8 cellular contexts compared by ENCODE assay signal in genomic region chr1:202398439-202398838, GRCh38. TPM values are rescaled to one million over a fixed set of nuclear protein-coding genes. Genes with fewer than 3 reads are reported as not detected.
A peak's percentile ranks its signal among the peaks of the same experiment; 100 is the strongest.
DNase-seq lines count a peak whose midpoint lies in the region; ATAC-seq and TF ChIP-seq lines count a peak whose summit lies in the region.
"Not testable (repeated sequence)": the region's sequence is repeated elsewhere in the genome, so short reads cannot be mapped to it uniquely, and the experiment has no call there.

No MANE protein-coding gene starts in this region.

- WGBS in prostate gland = 59% methylated on average over 1 of the region's 1 CpG

- H3K4me1 ChIP-seq in prostate gland (replicated peaks) = not testable (repeated sequence)
- peaks cover 18 to 26% (median 23%) of the 10 kb centered on the region in 3 donors for H3K4me1 ChIP-seq in skeletal muscle tissue (ENCODE audit: control insufficient read depth in 3 of 3, insufficient read depth in 3 of 3, low read length in 3 of 3)

- not testable (repeated sequence) for H3K4me3 ChIP-seq in prostate gland; skeletal muscle tissue (ENCODE audit: low read length in 3 of 3)

- not testable (repeated sequence) for TF ChIP-seq CTCF in prostate gland (IDR thresholded peaks at IDR 0.05)

- not testable (repeated sequence) for H3K36me3 ChIP-seq in prostate gland; skeletal muscle tissue (ENCODE audit: control insufficient read depth in 3 of 3, insufficient read depth in 3 of 3, low read length in 3 of 3)

- not testable (repeated sequence) for H3K27me3 ChIP-seq in prostate gland (replicated peaks; ENCODE audit: insufficient read depth); skeletal muscle tissue (ENCODE audit: control insufficient read depth in 3 of 3, insufficient read depth in 3 of 3, low read length in 3 of 3)

- peak; percentile 49 for ATAC-seq in Right ventricle myocardium inferior
- peak; percentile 49 to 67 for ATAC-seq in left cardiac atrium
- ATAC-seq in left lobe of liver = peak; percentile 63

- H3K27ac ChIP-seq in prostate gland = not testable (repeated sequence)
- H3K27ac ChIP-seq in skeletal muscle tissue (ENCODE audit: low read depth, low read length) = peak overlapping the region; percentile 51

- H3K9me3 ChIP-seq in prostate gland; skeletal muscle tissue (ENCODE audit: control insufficient read depth in 3 of 3, low read length in 3 of 3): not testable (repeated sequence)

- intact Hi-C loops in Right ventricle myocardium inferior (cut with DNase I); left cardiac atrium (cut with DNase I); prostate gland (cut with DNase I): not testable (repeated sequence)

- not testable (repeated sequence) for TF ChIP-seq POLR2A in prostate gland (IDR thresholded peaks at IDR 0.05)

- peak; percentile 48 for DNase-seq in Ammon's horn (ENCODE audit: low spot score)
- DNase-seq in NCI-H446 (lab: John Stamatoyannopoulos, UW) = peak; percentile 14 to 39
- peak; percentile 87 for DNase-seq in cerebellar cortex (ENCODE audit: low spot score)
- DNase-seq in Right ventricle myocardium inferior (ENCODE audit: missing footprints); left cardiac atrium; left lobe of liver (ENCODE audit: low spot score): not testable (repeated sequence)
- DNase-seq in prostate gland (ENCODE audit: low spot score) = peak; percentile 10

- H3K9ac ChIP-seq in skeletal muscle tissue (ENCODE audit: low read depth in 1 of 3, low read length in 3 of 3) = not testable (repeated sequence)

RNA-seq across cellular contexts. Expression of gene PPP1R12B, which starts 49.9 kb away (rescaled TPM):
- total RNA-seq in Right ventricle myocardium inferior (594 TPM), left cardiac atrium (100 to 1,000 TPM; 416 to 465 TPM), left lobe of liver (14.6 TPM), prostate gland (100 to 1,000 TPM; 116 to 179 TPM), skeletal muscle tissue (73.6 TPM)

RNA-seq across cellular contexts. Expression of gene UBE2T, which starts 56.7 kb away (rescaled TPM):
- total RNA-seq in Right ventricle myocardium inferior = 16.0 TPM
- total RNA-seq in left cardiac atrium = 10 to 100 TPM in 1 of 2 donors, 1 to 10 TPM in 1; 6.1 to 10.2 TPM
- 1.1 TPM for total RNA-seq in left lobe of liver
- total RNA-seq in prostate gland = 10 to 100 TPM in 1 of 2 donors, 1 to 10 TPM in 1; 6.8 to 15.1 TPM
- 11.5 TPM for total RNA-seq in skeletal muscle tissue
